ENCODE assay signal across 20 cellular contexts in genomic region chr4:155529761-155530160, GRCh38.
"Had no signal": no experiment of that assay in that cellular context is flagged by ENCODE, and none has a peak within 500 bp of the region (broad histone marks: within the 10 kb centered on the region; RNA-seq: fewer than 3 reads in every experiment).

No MANE protein-coding gene starts in this region.

- H3K9me3 Mint-ChIP-seq: activated T-cell treated with anti-CD3 and anti-CD28 coated beads, Interleukin-2, amount 50 U/mL, for 72 hours; naive B cell had no signal

- H3K27ac ChIP-seq: heart right ventricle, right atrium auricular region, tibial nerve had no signal

- ATAC-seq: activated T-cell treated with anti-CD3 and anti-CD28 coated beads, Interleukin-2, amount 50 U/mL, for 72 hours; heart right ventricle; left ventricle myocardium superior had no signal

- H3K27me3 ChIP-seq: heart right ventricle, right atrium auricular region, tibial nerve had no signal

- H3K36me3 ChIP-seq: heart right ventricle, right atrium auricular region, tibial nerve had no signal

- H3K4me3 ChIP-seq: heart right ventricle, right atrium auricular region, tibial nerve had no signal

- H3K36me3 Mint-ChIP-seq: activated naive CD8-positive, alpha-beta T cell; naive B cell had no signal

- DNase-seq: activated CD4-positive, alpha-beta T cell treated with anti-CD3 and anti-CD28 coated beads for 4 hours; activated CD4-positive, alpha-beta T cell treated with anti-CD3 and anti-CD28 coated beads, Interleukin-2, amount 50 U/mL, for 4 hours; activated naive CD4-positive, alpha-beta T cell; activated T-cell treated with anti-CD3 and anti-CD28 coated beads for 4 hours; activated T-cell treated with anti-CD3 and anti-CD28 coated beads, Interleukin-2, amount 50 U/mL, for 72 hours; anterior cingulate cortex; dermis blood vessel endothelial cell; effector CD4-positive, alpha-beta T cell; heart right ventricle; left ventricle myocardium superior; naive B cell; occipital lobe; stimulated activated CD4-positive, alpha-beta T cell treated with anti-CD3 and anti-CD28 coated beads, Interleukin-2, amount 100 ng/mL, for 48 hours; stimulated activated naive CD4-positive, alpha-beta T cell treated with Interleukin-2 at 50 U/mL for 16 hours; T-helper 2 cell had no signal

- H3K9me3 ChIP-seq: heart right ventricle, right atrium auricular region, tibial nerve had no signal

- H3K4me3 Mint-ChIP-seq: activated naive CD8-positive, alpha-beta T cell; activated T-cell treated with anti-CD3 and anti-CD28 coated beads, Interleukin-2, amount 50 U/mL, for 72 hours; naive B cell had no signal

- FAIRE-seq: bronchial epithelial cell, colon had no signal

- H3K27me3 Mint-ChIP-seq: activated naive CD8-positive, alpha-beta T cell had no signal

- H3K27ac Mint-ChIP-seq: activated naive CD8-positive, alpha-beta T cell; activated T-cell treated with anti-CD3 and anti-CD28 coated beads, Interleukin-2, amount 50 U/mL, for 72 hours; naive B cell had no signal
